In the genomic region with DNA sequence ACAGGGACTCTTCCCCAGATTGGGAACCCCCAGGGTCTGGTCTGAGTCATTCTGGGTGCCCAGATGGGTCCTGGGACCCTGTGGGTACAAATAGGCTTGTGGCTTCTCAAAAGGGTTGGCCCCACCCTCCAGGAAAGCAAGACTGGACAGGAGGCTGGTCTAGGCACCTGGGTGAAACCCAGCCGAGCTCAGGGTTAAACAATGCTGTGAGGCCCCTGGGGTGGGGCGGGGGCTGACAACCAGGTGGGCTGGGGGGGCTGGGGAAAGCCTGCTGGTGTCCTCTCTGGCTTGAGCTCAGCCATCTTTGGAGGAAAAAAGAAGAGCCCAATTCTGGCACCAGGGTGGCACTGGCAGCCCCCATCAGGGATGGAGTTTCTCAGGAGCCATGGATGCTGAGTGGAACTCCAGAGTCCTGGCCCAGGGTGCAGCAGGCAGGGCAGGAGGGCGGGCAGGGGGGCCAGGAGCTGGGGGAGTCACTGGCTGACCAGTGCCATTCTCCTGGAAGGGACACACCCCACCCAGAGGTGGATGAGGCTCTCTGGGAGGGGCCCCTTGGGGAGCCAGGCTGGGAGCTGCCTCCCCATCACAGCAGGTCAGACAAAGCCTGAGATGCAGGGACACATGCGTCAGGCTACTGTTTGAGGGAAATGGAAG, we compare ENCODE assay signal across 10 cellular contexts. TPM values are rescaled to one million over a fixed set of nuclear protein-coding genes. Genes with fewer than 3 reads are reported as not detected.
DNase-seq lines count a peak whose midpoint lies in the region; ATAC-seq and TF ChIP-seq lines count a peak whose summit lies in the region.
"Had no signal": no experiment of that assay in that cellular context is flagged by ENCODE, and none has a peak within 500 bp of the region (broad histone marks: within the 10 kb centered on the region; RNA-seq: fewer than 3 reads in every experiment).

No MANE protein-coding gene starts in this region.

- POLR2A ChIA-PET in WTC11 (lab: Charles Lee), result no interaction called here

- no peak overlapping the region for H3K9ac ChIP-seq in GM23248

- H3K4me1 ChIP-seq in GM23248 (ENCODE audit: insufficient read depth), result no peaks in the 10 kb centered on the region
- peaks cover 4 to 18% of the 10 kb centered on the region in 2 donors for H3K4me1 ChIP-seq in gastrocnemius medialis

- no peaks in the 10 kb centered on the region for H4K20me1 ChIP-seq in GM23248 (ENCODE audit: insufficient read depth)

- 88 to 100% methylated on average over 4 of the region's 4 CpGs for WGBS in GM23248 (ENCODE audit: low coverage in 1 of 2, low lambda C conversion rate in 2 of 2, missing lambda C conversion rate in 2 of 2), 2 experiments

- intact Hi-C loops in gastrocnemius medialis (cut with DNase I; ENCODE audit: low total_unique reads), result no loop called here

- H3K9me3 Mint-ChIP-seq in WTC11, result no peaks in the 10 kb centered on the region
- H3K9me3 Mint-ChIP-seq in glutamatergic neuron (ENCODE audit: unreplicated experiment), result peaks cover 15% of the 10 kb centered on the region
- H3K9me3 Mint-ChIP-seq in effector memory CD8-positive, alpha-beta T cell, result no peaks in the 10 kb centered on the region

- H3K27me3 ChIP-seq in GM23248 (replicated peaks; ENCODE audit: insufficient read depth), result no peaks in the 10 kb centered on the region
- peaks cover 0 to 6% (median 4%) of the 10 kb centered on the region in 3 donors for H3K27me3 ChIP-seq in gastrocnemius medialis

- TF ChIP-seq CTCF in WTC11 (IDR thresholded peaks at IDR 0.05) (no peak), glutamatergic neuron (IDR thresholded peaks at IDR 0.05; ENCODE audit: partially characterized antibody, unreplicated experiment) (no peak), gastrocnemius medialis (IDR thresholded peaks at IDR 0.05 in 4 of 5, conservative IDR thresholded peaks at IDR 0.05 in 1 of 5) (no peak)

- DNase-seq in GM23248 (no peak), WTC11 (ENCODE audit: low spot score) (no peak), glutamatergic neuron (peak; percentile 13), gastrocnemius medialis (no peak), AG08396 (ENCODE audit: low spot score) (no peak)
- no peak for DNase-seq in effector memory CD8-positive, alpha-beta T cell
- no peak for DNase-seq in stimulated activated CD4-positive, alpha-beta T cell treated with anti-CD3 and anti-CD28 coated beads, Interleukin-12 subunit alpha, Interleukin-12 subunit beta, amount 100 ng/mL, for 4 hours
- DNase-seq: effector memory CD4-positive, alpha-beta T cell; NCI-H526 treated with DMSO at 0.1 percent for 48 hours had no signal

- H3K4me2 ChIP-seq in GM23248 (ENCODE audit: unreplicated experiment), result no peak overlapping the region

- ATAC-seq in WTC11 (no peak), gastrocnemius medialis (no peak), GM18511 (IDR thresholded peaks at IDR 0.05; ENCODE audit: unreplicated experiment) (no peak)
- ATAC-seq in effector memory CD8-positive, alpha-beta T cell (replicated peaks), result no peak

- H3K79me2 ChIP-seq in GM23248 (ENCODE audit: insufficient read depth), result no peaks in the 10 kb centered on the region

- H3K36me3 ChIP-seq in GM23248 (ENCODE audit: low read depth), result no peaks in the 10 kb centered on the region
- H3K36me3 ChIP-seq in gastrocnemius medialis, result no peaks in the 10 kb centered on the region

- H3F3A ChIP-seq in GM23248 (ENCODE audit: insufficient read depth), result no peaks in the 10 kb centered on the region

- H3K4me3 ChIP-seq in GM23248 (peak overlapping the region; percentile 71), gastrocnemius medialis (peak overlapping the region; percentile 59 to 70 (median 64))

- H3K27ac ChIP-seq in GM23248, result no peak overlapping the region
- H3K27ac ChIP-seq in gastrocnemius medialis, result peak overlapping the region in 1 of 4 donors; percentile 29

- TF ChIP-seq POLR2A in gastrocnemius medialis (IDR thresholded peaks at IDR 0.05), result no peak

- CTCF ChIA-PET in WTC11 (lab: Charles Lee), result interaction anchor here (0.6 to 3.8 kb wide), 8 partner anchors 8 to 195 kb away, joined by 3 to 63 read pairs (median 12); partner anchors contain the start of gene GP1BB

- H3K27me3 Mint-ChIP-seq in WTC11 (ENCODE audit: low read depth) (peaks cover 63% of the 10 kb centered on the region), glutamatergic neuron (ENCODE audit: unreplicated experiment) (peaks cover 28% of the 10 kb centered on the region)
- H3K27me3 Mint-ChIP-seq in effector memory CD8-positive, alpha-beta T cell, result peaks cover 31 to 59% of the 10 kb centered on the region in 2 donors

- no peak overlapping the region for H2AFZ ChIP-seq in GM23248

- H3K9me3 ChIP-seq in GM23248 (ENCODE audit: low read depth), result no peaks in the 10 kb centered on the region
- H3K9me3 ChIP-seq in gastrocnemius medialis, result no peaks in the 10 kb centered on the region

- no peak overlapping the region for H3K27ac Mint-ChIP-seq in WTC11
- peak overlapping the region; percentile 59 for H3K27ac Mint-ChIP-seq in glutamatergic neuron (ENCODE audit: unreplicated experiment)
- H3K27ac Mint-ChIP-seq in effector memory CD8-positive, alpha-beta T cell, result no peak overlapping the region

- peaks cover 16% of the 10 kb centered on the region for H3K4me1 Mint-ChIP-seq in WTC11
- H3K4me1 Mint-ChIP-seq in glutamatergic neuron (ENCODE audit: low read depth, unreplicated experiment), result peaks cover 7% of the 10 kb centered on the region
- peaks cover 0 to 7% of the 10 kb centered on the region in 2 donors for H3K4me1 Mint-ChIP-seq in effector memory CD8-positive, alpha-beta T cell (ENCODE audit: low read depth in 2 of 2)

- no peaks in the 10 kb centered on the region for H3K9me2 ChIP-seq in GM23248 (ENCODE audit: insufficient read depth)

- H3K4me3 Mint-ChIP-seq in WTC11, result peak overlapping the region; percentile 54
- H3K4me3 Mint-ChIP-seq in glutamatergic neuron (ENCODE audit: unreplicated experiment), result peak overlapping the region; percentile 76
- H3K4me3 Mint-ChIP-seq in effector memory CD8-positive, alpha-beta T cell, result peak overlapping the region in 1 of 2 donors; percentile 37

- H3K36me3 Mint-ChIP-seq in WTC11 (peaks cover 4% of the 10 kb centered on the region), glutamatergic neuron (ENCODE audit: unreplicated experiment) (peaks cover 3% of the 10 kb centered on the region)
- H3K36me3 Mint-ChIP-seq in effector memory CD8-positive, alpha-beta T cell (ENCODE audit: insufficient read depth), result peaks cover 4% of the 10 kb centered on the region

- in situ Hi-C loops in GM23248 (cut with MboI) (no loop called here), gastrocnemius medialis (cut with MboI; ENCODE audit: low sequenced_read_pairs in 4 of 4) (no loop called here)

TF ChIP-seq in WTC11, 78 proteins besides CTCF, POLR2A, EP300 and RAD21:
- no peak for TF ChIP-seq ZSCAN18 (CRISPR knock-in tag; IDR thresholded peaks at IDR 0.05)
- TF ChIP-seq, protein P1, sequence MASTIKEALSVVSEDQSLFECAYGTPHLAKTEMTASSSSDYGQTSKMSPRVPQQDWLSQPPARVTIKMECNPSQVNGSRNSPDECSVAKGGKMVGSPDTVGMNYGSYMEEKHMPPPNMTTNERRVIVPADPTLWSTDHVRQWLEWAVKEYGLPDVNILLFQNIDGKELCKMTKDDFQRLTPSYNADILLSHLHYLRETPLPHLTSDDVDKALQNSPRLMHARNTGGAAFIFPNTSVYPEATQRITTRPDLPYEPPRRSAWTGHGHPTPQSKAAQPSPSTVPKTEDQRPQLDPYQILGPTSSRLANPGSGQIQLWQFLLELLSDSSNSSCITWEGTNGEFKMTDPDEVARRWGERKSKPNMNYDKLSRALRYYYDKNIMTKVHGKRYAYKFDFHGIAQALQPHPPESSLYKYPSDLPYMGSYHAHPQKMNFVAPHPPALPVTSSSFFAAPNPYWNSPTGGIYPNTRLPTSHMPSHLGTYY (CRISPR knock-in tag; IDR thresholded peaks at IDR 0.05), result no peak
- no peak for TF ChIP-seq RELA (CRISPR knock-in tag; IDR thresholded peaks at IDR 0.05; ENCODE audit: borderline replicate concordance)
- TF ChIP-seq TCF7 (CRISPR knock-in tag; IDR thresholded peaks at IDR 0.05; ENCODE audit: low read depth), result no peak
- no peak for TF ChIP-seq CBFB (CRISPR knock-in tag; IDR thresholded peaks at IDR 0.05; ENCODE audit: low read depth)

RNA-seq across cellular contexts. Expression of gene SEPTIN5, which starts 1.1 kb away (rescaled TPM):
- 31.5 and 35.3 TPM in 2 replicates for total RNA-seq in GM23248 (2014; rRNA removed; shearing (Covaris generic))
- polyA plus RNA-seq in GM23248 (2016; fragmentation: Nextera tagmentation; extraction: Ambion mirVana), result 16.1 and 17.0 TPM in 2 replicates
- total RNA-seq in WTC11 (2021), result 12.6 to 22.4 TPM (median 15.2 TPM) in 3 replicates
- total RNA-seq in glutamatergic neuron (ENCODE audit: unreplicated experiment), result 96.0 TPM
- total RNA-seq in gastrocnemius medialis, result 10 to 100 TPM in 2 of 4 donors, 1 to 10 TPM in 2; 5.0 to 15.9 (median 10.2) TPM

RNA-seq across cellular contexts. Expression of gene GP1BB, which starts 7.9 kb away (rescaled TPM):
- 7.1 and 10.2 TPM in 2 replicates for total RNA-seq in GM23248 (2014; rRNA removed; shearing (Covaris generic))
- 3.2 and 4.9 TPM in 2 replicates for polyA plus RNA-seq in GM23248 (2016; fragmentation: Nextera tagmentation; extraction: Ambion mirVana)
- total RNA-seq in WTC11 (2021) (1.4 to 4.3 TPM (median 3.3 TPM) in 3 replicates), glutamatergic neuron (ENCODE audit: unreplicated experiment) (8.3 TPM), gastrocnemius medialis (1 to 10 TPM in 3 of 4 donors, not detected in 1; 1.4 to 3.5 (median 2.3) TPM)

RNA-seq across cellular contexts. Expression of gene TBX1, which starts 45.2 kb away (rescaled TPM):
- total RNA-seq in GM23248 (2014; rRNA removed; shearing (Covaris generic)), result 1.6 and 4.6 TPM in 2 replicates
- polyA plus RNA-seq in GM23248 (2016; fragmentation: Nextera tagmentation; extraction: Ambion mirVana), result 2.2 and 2.8 TPM in 2 replicates
- total RNA-seq in WTC11 (2021), result 7.9 to 12.8 TPM (median 9.3 TPM) in 3 replicates
- 2.4 TPM for total RNA-seq in glutamatergic neuron (ENCODE audit: unreplicated experiment)
- 10 to 100 TPM; 27.9 to 38.9 (median 36.3) TPM for total RNA-seq in gastrocnemius medialis
